In genomic region chr18:37258131-37258530, GRCh38 we compare ENCODE assay signal across 23 cellular contexts.
DNase-seq lines count a peak whose midpoint lies in the region; ATAC-seq, FAIRE-seq and TF ChIP-seq lines count a peak whose summit lies in the region.
"Had no signal": no experiment of that assay in that cellular context is flagged by ENCODE, and none has a peak within 500 bp of the region (broad histone marks: within the 10 kb centered on the region; RNA-seq: fewer than 3 reads in every experiment).

No MANE protein-coding gene starts in this region.

- H3K79me2 ChIP-seq in HepG2 (ENCODE audit: insufficient read depth, low read length): no peaks in the 10 kb centered on the region

- no peak overlapping the region for H2AK5ac ChIP-seq in neuronal stem cell (ENCODE audit: low read depth, low read length)

- intact Hi-C loops in right lobe of liver (cut with DNase I): no loop called here
- intact Hi-C loops in HepG2 (cut with micrococcal nuclease; ENCODE audit: unreplicated experiment): loop anchor here (5.0 kb wide), 1 partner anchor 316 kb away; no protein-coding TSS in a partner anchor

- no peak overlapping the region for H3K18ac ChIP-seq in neuronal stem cell (ENCODE audit: low read length)

- H3K27ac ChIP-seq in right lobe of liver (no peak overlapping the region), HepG2 (ENCODE audit: extremely low read length, insufficient read depth, low read length) (no peak overlapping the region), cingulate gyrus (ENCODE audit: low read depth, low read length) (peak overlapping the region; percentile 54), neuronal stem cell (replicated peaks; ENCODE audit: low read length) (no peak overlapping the region), temporal lobe (ENCODE audit: low read depth, low read length) (peak overlapping the region; percentile 70)
- H3K27ac ChIP-seq: 22Rv1, GM23248 had no signal

- no peak overlapping the region for H2BK15ac ChIP-seq in neuronal stem cell (ENCODE audit: low read length)

- no peak overlapping the region for H4K8ac ChIP-seq in neuronal stem cell (ENCODE audit: low read depth, low read length)

- H3K27me3 ChIP-seq in right lobe of liver (peaks cover 0 to 5% of the 10 kb centered on the region in 2 donors), HepG2 (ENCODE audit: control insufficient read depth in 1 of 2, insufficient read depth in 2 of 2, low read length in 2 of 2) (peaks cover 2 to 52% of the 10 kb centered on the region in 2 experiments; a peak in 4 of 5 replicates), neuronal stem cell (ENCODE audit: control insufficient read depth in 3 of 3, insufficient read depth in 3 of 3, low read depth in 1 of 3, low read length in 3 of 3) (peaks cover 0 to 66% (median 11%) of the 10 kb centered on the region in 3 experiments)

- H3K4me1 ChIP-seq in right lobe of liver: peaks cover 0 to 4% (median 0%) of the 10 kb centered on the region in 4 donors
- no peaks in the 10 kb centered on the region for H3K4me1 ChIP-seq in HepG2 (ENCODE audit: insufficient read depth, low read length)
- peaks cover 0 to 2% of the 10 kb centered on the region in 2 donors for H3K4me1 ChIP-seq in neuronal stem cell (ENCODE audit: control insufficient read depth in 2 of 2, insufficient read depth in 1 of 2, low read depth in 1 of 2, low read length in 2 of 2)
- H3K4me1 ChIP-seq: Caco-2 had no signal

- H3K4me2 ChIP-seq in HepG2 (ENCODE audit: low read depth, low read length): no peak overlapping the region
- no peak overlapping the region for H3K4me2 ChIP-seq in neuronal stem cell (ENCODE audit: insufficient read depth, low read length, poor library complexity, severe bottlenecking)

- in situ Hi-C loops in HepG2 (cut with HindIII; ENCODE audit: extremely low pct_ligation_motif_present, low pct_unique_long_range_greater_than_20kb): no loop called here

- H3K4me3 ChIP-seq in right lobe of liver (no peak overlapping the region), HepG2 (replicated peaks in 1 of 3; ENCODE audit: insufficient read depth in 1 of 3, low read depth in 2 of 3, low read length in 3 of 3) (no peak overlapping the region), neuronal stem cell (ENCODE audit: low read length in 2 of 2) (no peak overlapping the region)
- H3K4me3 ChIP-seq: GM12878, GM23248 had no signal

- H2BK120ac ChIP-seq in neuronal stem cell (ENCODE audit: low read depth, low read length): no peak overlapping the region

- no peak overlapping the region for H4K91ac ChIP-seq in neuronal stem cell (ENCODE audit: low read depth, low read length, poor library complexity)

- H3K14ac ChIP-seq in neuronal stem cell (ENCODE audit: low read length): no peak overlapping the region

- H3K23ac ChIP-seq in neuronal stem cell (ENCODE audit: low read depth, low read length, poor library complexity): peak overlapping the region; percentile 32

- TF ChIP-seq RAD21 in HepG2 (CRISPR knock-in tag; IDR thresholded peaks at IDR 0.05): no peak

- H2BK12ac ChIP-seq in neuronal stem cell (ENCODE audit: low read length): no peak overlapping the region

- no peaks in the 10 kb centered on the region for H3K79me1 ChIP-seq in neuronal stem cell (ENCODE audit: low read depth, low read length)

- no peak overlapping the region for H2AFZ ChIP-seq in HepG2 (ENCODE audit: low read length)
- no peak overlapping the region for H2AFZ ChIP-seq in neuronal stem cell (ENCODE audit: low read length)
- H2AFZ ChIP-seq: GM23248 had no signal

- TF ChIP-seq POLR2A in right lobe of liver (IDR thresholded peaks at IDR 0.05) (no peak), HepG2 (IDR thresholded peaks at IDR 0.05; ENCODE audit: insufficient read depth in 1 of 2, low read depth in 2 of 2, low read length in 2 of 2) (no peak)

- BruUV-seq in HepG2 (replicated peaks; lab: Mats Ljungman, UMichigan): no TSS peak

- no peak for FAIRE-seq in HepG2 (lab: Jason Lieb, UNC)
- FAIRE-seq: A204.1, G401.6, GM12878, GM19239, H1 had no signal

- CTCF ChIA-PET in HepG2 (lab: Yijun Ruan, JAX; ENCODE audit: low intra/inter-chr PET ratio, low total read pairs): no interaction called here

- H3K36me3 ChIP-seq in right lobe of liver: no peaks in the 10 kb centered on the region
- no peaks in the 10 kb centered on the region for H3K36me3 ChIP-seq in HepG2 (replicated peaks in 1 of 2; ENCODE audit: control insufficient read depth in 1 of 2, insufficient read depth in 2 of 2, low read length in 2 of 2)
- H3K36me3 ChIP-seq in neuronal stem cell (replicated peaks in 1 of 2; ENCODE audit: control insufficient read depth in 2 of 2, insufficient read depth in 2 of 2, low read length in 2 of 2): no peaks in the 10 kb centered on the region

- H3K9ac ChIP-seq in HepG2 (ENCODE audit: insufficient read depth, low read depth, low read length) (no peak overlapping the region), neuronal stem cell (ENCODE audit: low read depth, low read length, poor library complexity) (no peak overlapping the region)
- H3K9ac ChIP-seq: GM23248 had no signal

- ATAC-seq in right lobe of liver (no peak), HepG2 (no peak), HG02840 (IDR thresholded peaks at IDR 0.05; ENCODE audit: low FRiP score, unreplicated experiment) (no peak)
- ATAC-seq: CD8-positive, alpha-beta T cell; GM12878 had no signal

- peak in 2 of 3 donors; percentile 0 to 14 for DNase-seq in right lobe of liver
- DNase-seq in HepG2 (ENCODE audit: low spot score): no peak
- no peak for DNase-seq in neuronal stem cell (ENCODE audit: low spot score)
- no peak for DNase-seq in midbrain (lab: John Stamatoyannopoulos, UW)
- DNase-seq in T-helper 9 cell: no peak
- DNase-seq: C1 segment of cervical spinal cord; Caco-2; CD4-positive, CD25-positive, alpha-beta regulatory T cell; CD8-positive, alpha-beta T cell; DMS153; DND-41; GM23248; H7; HCEC 1CT had no signal

- TF ChIP-seq EP300 in HepG2 (IDR thresholded peaks at IDR 0.05; ENCODE audit: low read depth in 2 of 2, low read length in 2 of 2): no peak
- TF ChIP-seq EP300 in HepG2 (CRISPR knock-in tag; IDR thresholded peaks at IDR 0.05; ENCODE audit: borderline replicate concordance): no peak

- H2BK5ac ChIP-seq in neuronal stem cell (ENCODE audit: low read length): no peak overlapping the region

- no peaks in the 10 kb centered on the region for H4K20me1 ChIP-seq in HepG2 (ENCODE audit: insufficient read depth, low read length)

- 37% methylated on average over 9 of the region's 9 CpGs for WGBS in right lobe of liver (ENCODE audit: insufficient coverage, low coverage, low lambda C conversion rate, missing lambda C conversion rate)
- WGBS in HepG2 (ENCODE audit: low lambda C conversion rate): 4% methylated on average over 9 of the region's 9 CpGs
- WGBS in neuronal stem cell (ENCODE audit: extremely low coverage in 2 of 2, insufficient read length in 2 of 2, insufficient replicate concordance in 1 of 2), 2 donors: no CpG with 5 or more reads among the region's 9 CpGs

- no peaks in the 10 kb centered on the region for H3K9me3 ChIP-seq in right lobe of liver
- H3K9me3 ChIP-seq in HepG2 (ENCODE audit: low read length): no peaks in the 10 kb centered on the region
- H3K9me3 ChIP-seq in neuronal stem cell (replicated peaks in 1 of 2; ENCODE audit: control insufficient read depth in 2 of 2, insufficient read depth in 1 of 2, low read depth in 1 of 2, low read length in 2 of 2): no peaks in the 10 kb centered on the region
- H3K9me3 ChIP-seq: Caco-2 had no signal

- H3K4ac ChIP-seq in neuronal stem cell (ENCODE audit: low read length): no peak overlapping the region

- TF ChIP-seq CTCF in right lobe of liver (IDR thresholded peaks at IDR 0.05): no peak
- no peak for TF ChIP-seq CTCF in HepG2 (CRISPR knock-in tag; IDR thresholded peaks at IDR 0.05)

- POLR2A ChIA-PET in HepG2 (lab: Yijun Ruan, JAX): no interaction called here

TF ChIP-seq in HepG2, 621 proteins besides CTCF, POLR2A, EP300 and RAD21:
- TF ChIP-seq, protein P1, sequence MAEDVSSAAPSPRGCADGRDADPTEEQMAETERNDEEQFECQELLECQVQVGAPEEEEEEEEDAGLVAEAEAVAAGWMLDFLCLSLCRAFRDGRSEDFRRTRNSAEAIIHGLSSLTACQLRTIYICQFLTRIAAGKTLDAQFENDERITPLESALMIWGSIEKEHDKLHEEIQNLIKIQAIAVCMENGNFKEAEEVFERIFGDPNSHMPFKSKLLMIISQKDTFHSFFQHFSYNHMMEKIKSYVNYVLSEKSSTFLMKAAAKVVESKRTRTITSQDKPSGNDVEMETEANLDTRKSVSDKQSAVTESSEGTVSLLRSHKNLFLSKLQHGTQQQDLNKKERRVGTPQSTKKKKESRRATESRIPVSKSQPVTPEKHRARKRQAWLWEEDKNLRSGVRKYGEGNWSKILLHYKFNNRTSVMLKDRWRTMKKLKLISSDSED (CRISPR knock-in tag; IDR thresholded peaks at IDR 0.05): no peak
- TF ChIP-seq CHD2 (IDR thresholded peaks at IDR 0.05; ENCODE audit: low read depth, low read length): no peak
- no peak for TF ChIP-seq NCOR1 (IDR thresholded peaks at IDR 0.05; ENCODE audit: borderline replicate concordance, low read length)

Comparison
In these comparisons a context has a peak if more than half of its experiments do, and no peak if none do; other contexts are left out.
1. DNase-seq: peak in right lobe of liver (2 of 3); none in HepG2 (single experiment), neuronal stem cell (single experiment), midbrain (single experiment) and T-helper 9 cell (single experiment).
2. H3K27ac ChIP-seq: peak in cingulate gyrus (single experiment) and temporal lobe (single experiment); none in right lobe of liver (0 of 3), HepG2 (single experiment) and neuronal stem cell (single experiment).